In genomic region chrX:41722220-41722619, GRCh38 we compare ENCODE assay signal across 33 cellular contexts. TPM values are rescaled to one million over a fixed set of nuclear protein-coding genes. Genes with fewer than 3 reads are reported as not detected.
DNase-seq lines count a peak whose midpoint lies in the region; ATAC-seq, FAIRE-seq and TF ChIP-seq lines count a peak whose summit lies in the region.
"Had no signal": no experiment of that assay in that cellular context is flagged by ENCODE, and none has a peak within 500 bp of the region (broad histone marks: within the 10 kb centered on the region; RNA-seq: fewer than 3 reads in every experiment).

No MANE protein-coding gene starts in this region.

- FAIRE-seq in K562 (lab: Jason Lieb, UNC): no peak
- FAIRE-seq: endothelial cell of umbilical vein, frontal cortex, RCC 7860 had no signal

- no peak overlapping the region for H3K9ac ChIP-seq in K562 (ENCODE audit: insufficient read depth in 1 of 2, low read depth in 2 of 2, low read length in 2 of 2)

- no peak overlapping the region for H3K4me3 ChIP-seq in K562
- H3K4me3 ChIP-seq: lower lobe of right lung, prostate gland, right lobe of liver, spleen, transverse colon had no signal

- peaks cover 0 to 2% of the 10 kb centered on the region in 2 experiments; a peak in 2 of 5 replicates for H3K4me1 ChIP-seq in K562 (replicated peaks in 1 of 2; ENCODE audit: control insufficient read depth in 2 of 2, insufficient read depth in 2 of 2, low read length in 2 of 2)
- H3K4me1 ChIP-seq: BE2C, prostate gland, right lobe of liver, transverse colon had no signal

- CTCF ChIA-PET in activated CD8-positive, alpha-beta T cell treated with anti-CD3 and anti-CD28 coated beads, Interleukin-2, amount 10 ng/mL, durations not matched to agents 7 days and 5 days (lab: Charles Lee): interaction anchor here (0.5 kb wide), 1 partner anchor 10 kb away, joined by 3 read pairs; no protein-coding TSS in a partner anchor
- CTCF ChIA-PET in K562 (lab: Yijun Ruan, JAX; ENCODE audit: low intra/inter-chr PET ratio): no interaction called here

- no peaks in the 10 kb centered on the region for H3K9me1 ChIP-seq in K562 (ENCODE audit: control insufficient read depth, insufficient read depth, low read length)

- no peak overlapping the region for H3K4me2 ChIP-seq in K562 (ENCODE audit: insufficient read depth, low read length)

- H3K4me1 Mint-ChIP-seq in activated T-cell treated with anti-CD3 and anti-CD28 coated beads, Interleukin-2, amount 50 U/mL, for 72 hours (ENCODE audit: low read depth): peaks cover 30% of the 10 kb centered on the region
- peaks cover 54% of the 10 kb centered on the region for H3K4me1 Mint-ChIP-seq in activated CD8-positive, alpha-beta T cell treated with anti-CD3 and anti-CD28 coated beads, Interleukin-2, amount 10 ng/mL, durations not matched to agents 7 days and 5 days (ENCODE audit: low read depth)
- peaks cover 37% of the 10 kb centered on the region for H3K4me1 Mint-ChIP-seq in stimulated activated naive CD8-positive, alpha-beta T cell treated with anti-CD3 and anti-CD28 coated beads, Interleukin-15, amount 100 ng/mL, for 72 hours

- in situ Hi-C loops in K562 (cut with MboI): no loop called here

- WGBS in K562 (ENCODE audit: insufficient coverage, low coverage, missing lambda C conversion rate): 26% methylated on average over 3 of the region's 3 CpGs

- H3K9me3 Mint-ChIP-seq in activated T-cell treated with anti-CD3 and anti-CD28 coated beads, Interleukin-2, amount 50 U/mL, for 72 hours: peaks cover 2 to 3% of the 10 kb centered on the region in 2 donors
- peaks cover 4% of the 10 kb centered on the region for H3K9me3 Mint-ChIP-seq in activated CD8-positive, alpha-beta T cell treated with anti-CD3 and anti-CD28 coated beads, Interleukin-2, amount 10 ng/mL, durations not matched to agents 7 days and 5 days (ENCODE audit: insufficient read depth)
- H3K9me3 Mint-ChIP-seq in stimulated activated naive CD8-positive, alpha-beta T cell treated with anti-CD3 and anti-CD28 coated beads, Interleukin-15, amount 100 ng/mL, for 72 hours: peaks cover 2 to 3% of the 10 kb centered on the region in 2 donors

- ATAC-seq in activated T-cell treated with anti-CD3 and anti-CD28 coated beads, Interleukin-2, amount 50 U/mL, for 72 hours (replicated peaks in 1 of 2): peak; percentile 32 to 64
- no peak for ATAC-seq in activated CD8-positive, alpha-beta T cell treated with anti-CD3 and anti-CD28 coated beads, Interleukin-2, amount 10 ng/mL, durations not matched to agents 7 days and 5 days
- no peak for ATAC-seq in K562
- peak; percentile 31 for ATAC-seq in stimulated activated naive CD8-positive, alpha-beta T cell treated with anti-CD3 and anti-CD28 coated beads, Interleukin-15, amount 100 ng/mL, for 72 hours
- ATAC-seq: HCT116; lower lobe of right lung; naive thymus-derived CD4-positive, alpha-beta T cell; right lobe of liver had no signal

- POLR2A ChIA-PET in activated CD8-positive, alpha-beta T cell treated with anti-CD3 and anti-CD28 coated beads, Interleukin-2, amount 10 ng/mL, durations not matched to agents 7 days and 5 days (lab: Charles Lee): no interaction called here
- POLR2A ChIA-PET in K562 (lab: Yijun Ruan, JAX): no interaction called here

- peak overlapping the region in 1 of 2 donors; percentile 66 for H3K4me3 Mint-ChIP-seq in activated T-cell treated with anti-CD3 and anti-CD28 coated beads, Interleukin-2, amount 50 U/mL, for 72 hours
- no peak overlapping the region for H3K4me3 Mint-ChIP-seq in activated CD8-positive, alpha-beta T cell treated with anti-CD3 and anti-CD28 coated beads, Interleukin-2, amount 10 ng/mL, durations not matched to agents 7 days and 5 days
- peak overlapping the region; percentile 10 to 40 for H3K4me3 Mint-ChIP-seq in stimulated activated naive CD8-positive, alpha-beta T cell treated with anti-CD3 and anti-CD28 coated beads, Interleukin-15, amount 100 ng/mL, for 72 hours
- H3K4me3 Mint-ChIP-seq: naive thymus-derived CD4-positive, alpha-beta T cell had no signal

- TF ChIP-seq EP300 in K562 (IDR thresholded peaks at IDR 0.05; ENCODE audit: low read length): no peak

- H2AFZ ChIP-seq in K562 (ENCODE audit: low read depth, low read length): no peak overlapping the region

- intact Hi-C loops in K562 (cut with micrococcal nuclease): no loop called here

- TF ChIP-seq RAD21 in K562 (CRISPR knock-in tag; conservative IDR thresholded peaks at IDR 0.05 in 1 of 2, IDR thresholded peaks at IDR 0.05 in 1 of 2): no peak

- BruUV-seq in K562 (replicated peaks; lab: Mats Ljungman, UMichigan): no TSS peak

- no peak overlapping the region for H3K27ac ChIP-seq in K562 (ENCODE audit: extremely low read depth, low read depth, low read length)
- H3K27ac ChIP-seq: brain microvascular endothelial cell, lower lobe of right lung, prostate gland, right lobe of liver, transverse colon had no signal

- peaks cover 21% of the 10 kb centered on the region for H3K27me3 Mint-ChIP-seq in activated T-cell treated with anti-CD3 and anti-CD28 coated beads, Interleukin-2, amount 50 U/mL, for 72 hours (ENCODE audit: low read depth)
- H3K27me3 Mint-ChIP-seq in activated CD8-positive, alpha-beta T cell treated with anti-CD3 and anti-CD28 coated beads, Interleukin-2, amount 10 ng/mL, durations not matched to agents 7 days and 5 days (ENCODE audit: low read depth): no peaks in the 10 kb centered on the region
- no peaks in the 10 kb centered on the region for H3K27me3 Mint-ChIP-seq in stimulated activated naive CD8-positive, alpha-beta T cell treated with anti-CD3 and anti-CD28 coated beads, Interleukin-15, amount 100 ng/mL, for 72 hours
- H3K27me3 Mint-ChIP-seq: naive thymus-derived CD4-positive, alpha-beta T cell had no signal

- no peak for DNase-seq in activated T-cell treated with anti-CD3 and anti-CD28 coated beads, Interleukin-2, amount 50 U/mL, for 72 hours
- DNase-seq in activated T-cell treated with anti-CD3 and anti-CD28 coated beads, Interleukin-2, amount 50 U/mL, for 1 hour: no peak
- DNase-seq in activated CD8-positive, alpha-beta T cell treated with anti-CD3 and anti-CD28 coated beads, Interleukin-2, amount 10 ng/mL, durations not matched to agents 7 days and 5 days: no peak
- no peak for DNase-seq in K562 (ENCODE audit: extremely low read depth in 1 of 4, low spot score in 3 of 4)
- no peak for DNase-seq in stimulated activated naive CD8-positive, alpha-beta T cell treated with anti-CD3 and anti-CD28 coated beads, Interleukin-15, amount 100 ng/mL, for 72 hours
- DNase-seq in NCI-H748 treated with DMSO at 0.1 percent for 48 hours (lab: John Stamatoyannopoulos, UW): no peak
- DNase-seq in NCI-H345 (lab: John Stamatoyannopoulos, UW): no peak
- DNase-seq in GDM1 (lab: John Stamatoyannopoulos, UW): no peak
- DNase-seq: ACHN; amniotic stem cell; BE2C; kidney glomerular epithelial cell; lower lobe of right lung; MV-4-11; naive thymus-derived CD4-positive, alpha-beta T cell; NCI-H1436; NCI-H2081 treated with DMSO at 0.1 percent for 48 hours; NCI-H2227 treated with DMSO at 0.1 percent for 48 hours; NCI-H526 treated with DMSO at 0.1 percent for 48 hours; nucleus accumbens; right lobe of liver; SHP77 treated with DMSO at 0.1 percent for 48 hours; spleen; stimulated activated CD4-positive, alpha-beta T cell treated with anti-CD3 and anti-CD28 coated beads, Interleukin-2, amount 100 ng/mL, for 24 hours; stimulated activated CD8-positive, alpha-beta memory T cell treated with anti-CD3 and anti-CD28 coated beads, Interleukin-4, amount 100 ng/mL, for 48 hours; transverse colon had no signal

- no peaks in the 10 kb centered on the region for H3K27me3 ChIP-seq in K562 (ENCODE audit: control insufficient read depth in 2 of 2, insufficient read depth in 2 of 2, low read length in 2 of 2)
- H3K27me3 ChIP-seq: BE2C, brain microvascular endothelial cell, right lobe of liver, transverse colon had no signal

- H3K36me3 ChIP-seq in K562 (ENCODE audit: control insufficient read depth, insufficient read depth, low read length): no peaks in the 10 kb centered on the region
- H3K36me3 ChIP-seq: BE2C, brain microvascular endothelial cell, lower lobe of right lung, prostate gland, right lobe of liver, spleen, transverse colon had no signal

- no peak for TF ChIP-seq POLR2A in K562 (conservative IDR thresholded peaks at IDR 0.05)

- no peaks in the 10 kb centered on the region for H4K20me1 ChIP-seq in K562 (replicated peaks; ENCODE audit: control insufficient read depth, insufficient read depth, low read length)

- peak overlapping the region; percentile 45 for H3K27ac Mint-ChIP-seq in activated T-cell treated with anti-CD3 and anti-CD28 coated beads, Interleukin-2, amount 50 U/mL, for 72 hours
- peak overlapping the region; percentile 66 for H3K27ac Mint-ChIP-seq in activated CD8-positive, alpha-beta T cell treated with anti-CD3 and anti-CD28 coated beads, Interleukin-2, amount 10 ng/mL, durations not matched to agents 7 days and 5 days
- H3K27ac Mint-ChIP-seq in stimulated activated naive CD8-positive, alpha-beta T cell treated with anti-CD3 and anti-CD28 coated beads, Interleukin-15, amount 100 ng/mL, for 72 hours: peak overlapping the region in 1 of 2 donors; percentile 4

- no peak for TF ChIP-seq CTCF in K562 (IDR thresholded peaks at IDR 0.05 in 2 of 3, conservative IDR thresholded peaks at IDR 0.05 in 1 of 3; ENCODE audit: insufficient read depth in 2 of 3, low read depth in 1 of 3, low read length in 3 of 3)

- H3K36me3 Mint-ChIP-seq in activated T-cell treated with anti-CD3 and anti-CD28 coated beads, Interleukin-2, amount 50 U/mL, for 72 hours (ENCODE audit: insufficient read depth in 2 of 2): peaks cover 8 to 18% of the 10 kb centered on the region in 2 donors
- peaks cover 50% of the 10 kb centered on the region for H3K36me3 Mint-ChIP-seq in activated CD8-positive, alpha-beta T cell treated with anti-CD3 and anti-CD28 coated beads, Interleukin-2, amount 10 ng/mL, durations not matched to agents 7 days and 5 days (ENCODE audit: low read depth)

- H3K9me3 ChIP-seq in K562 (replicated peaks; ENCODE audit: control insufficient read depth, insufficient read depth, low read depth, low read length): no peaks in the 10 kb centered on the region
- H3K9me3 ChIP-seq: BE2C, lower lobe of right lung, prostate gland, right lobe of liver, transverse colon had no signal

- no peaks in the 10 kb centered on the region for H3K79me2 ChIP-seq in K562 (ENCODE audit: control insufficient read depth, insufficient read depth, low read length)

RNA-seq across cellular contexts. Expression of gene GPR82, which starts 1.8 kb away (rescaled TPM):
- under 1 TPM in 1 of 2 donors, not detected in 1; 0.19 TPM for total RNA-seq in activated T-cell treated with anti-CD3 and anti-CD28 coated beads, Interleukin-2, amount 50 U/mL, for 72 hours
- under 1 TPM; 0.37 to 0.53 TPM for total RNA-seq in activated CD8-positive, alpha-beta T cell treated with anti-CD3 and anti-CD28 coated beads, Interleukin-2, amount 10 ng/mL, durations not matched to agents 7 days and 5 days
- total RNA-seq in K562 (2011; cell fraction: chromatin; rRNA removed; ENCODE audit: low replicate concordance): not detected in 2 replicates
- total RNA-seq in K562 (2011; cell fraction: nucleolus; rRNA removed): not detected in 2 replicates
- total RNA-seq in K562 (2011; cell fraction: nucleoplasm; rRNA removed): not detected in 2 replicates
- total RNA-seq in K562 (2014; rRNA removed) (not detected in 2 replicates), K562 (2014; rRNA removed; fragmentation: Illumina TruSeq; extraction: Trizol) (not detected in 2 replicates), K562 (2015; rRNA removed; fragmentation: Illumina TruSeq; extraction: Trizol) (not detected in 2 replicates), K562 (2021) (not detected in 2 replicates)
- polyA plus RNA-seq in K562 (2011; rRNA removed) (not detected in 2 replicates), K562 (2014; fragmentation: Illumina TruSeq; extraction: Trizol) (not detected in 2 replicates), K562 (2014; fragmentation: Nextera tagmentation; extraction: Ambion mirVana) (not detected), K562 (2014; rRNA removed) (not detected in 2 replicates)
- polyA plus RNA-seq in K562 (2011; cell fraction: cytosol; rRNA removed): not detected in 2 replicates
- not detected in 2 replicates for polyA plus RNA-seq in K562 (2011; cell fraction: nucleus; rRNA removed)
- polyA plus RNA-seq in K562 (2012): not detected in 2 replicates
- not detected in 2 replicates for polyA minus RNA-seq in K562 (2011; rRNA and poly(A)+ RNA removed)
- not detected in 2 replicates for polyA minus RNA-seq in K562 (2011; cell fraction: cytosol; rRNA and poly(A)+ RNA removed)
- polyA minus RNA-seq in K562 (2011; cell fraction: nucleus; rRNA and poly(A)+ RNA removed): not detected in 2 replicates
- total RNA-seq: endothelial cell of umbilical vein, frontal cortex, LHCN-M2 had no signal
- polyA plus RNA-seq: endothelial cell of umbilical vein had no signal

RNA-seq across cellular contexts. Expression of gene GPR34, which starts 33.4 kb away (rescaled TPM):
- total RNA-seq in activated T-cell treated with anti-CD3 and anti-CD28 coated beads, Interleukin-2, amount 50 U/mL, for 72 hours: under 1 TPM; 0.51 to 0.58 TPM
- 1 to 10 TPM; 1.1 to 1.3 TPM for total RNA-seq in activated CD8-positive, alpha-beta T cell treated with anti-CD3 and anti-CD28 coated beads, Interleukin-2, amount 10 ng/mL, durations not matched to agents 7 days and 5 days
- total RNA-seq in K562 (2011; cell fraction: chromatin; rRNA removed; ENCODE audit: low replicate concordance): 0.16 TPM in 1 of 2 replicates, not detected in the other
- not detected in 2 replicates for total RNA-seq in K562 (2011; cell fraction: nucleolus; rRNA removed)
- not detected in 2 replicates for total RNA-seq in K562 (2011; cell fraction: nucleoplasm; rRNA removed)
- total RNA-seq in K562 (2014; rRNA removed): not detected in 2 replicates
- total RNA-seq in K562 (2014; rRNA removed; fragmentation: Illumina TruSeq; extraction: Trizol): not detected in 2 replicates
- not detected in 2 replicates for total RNA-seq in K562 (2015; rRNA removed; fragmentation: Illumina TruSeq; extraction: Trizol)
- not detected in 2 replicates for total RNA-seq in K562 (2021)
- polyA plus RNA-seq in K562 (2011; rRNA removed): not detected in 2 replicates
- polyA plus RNA-seq in K562 (2011; cell fraction: cytosol; rRNA removed): not detected in 2 replicates
- not detected in 2 replicates for polyA plus RNA-seq in K562 (2011; cell fraction: nucleus; rRNA removed)
- polyA plus RNA-seq in K562 (2012): 0.14 TPM in 1 of 2 replicates, not detected in the other
- not detected in 2 replicates for polyA plus RNA-seq in K562 (2014; fragmentation: Illumina TruSeq; extraction: Trizol)
- polyA plus RNA-seq in K562 (2014; fragmentation: Nextera tagmentation; extraction: Ambion mirVana): not detected
- polyA plus RNA-seq in K562 (2014; rRNA removed): 0.13 TPM in 1 of 2 replicates, not detected in the other
- polyA minus RNA-seq in K562 (2011; rRNA and poly(A)+ RNA removed): not detected in 2 replicates
- not detected in 2 replicates for polyA minus RNA-seq in K562 (2011; cell fraction: cytosol; rRNA and poly(A)+ RNA removed)
- not detected in 2 replicates for polyA minus RNA-seq in K562 (2011; cell fraction: nucleus; rRNA and poly(A)+ RNA removed)
- total RNA-seq: endothelial cell of umbilical vein, LHCN-M2 had no signal
- polyA plus RNA-seq: endothelial cell of umbilical vein had no signal

Comparison
In these comparisons a context has a peak if more than half of its experiments do, and no peak if none do; other contexts are left out.
1. ATAC-seq: peak in activated T-cell treated with anti-CD3 and anti-CD28 coated beads, Interleukin-2, amount 50 U/mL, for 72 hours (2 of 2) and stimulated activated naive CD8-positive, alpha-beta T cell treated with anti-CD3 and anti-CD28 coated beads, Interleukin-15, amount 100 ng/mL, for 72 hours (single experiment); none in activated CD8-positive, alpha-beta T cell treated with anti-CD3 and anti-CD28 coated beads, Interleukin-2, amount 10 ng/mL, durations not matched to agents 7 days and 5 days (single experiment) and K562 (single experiment).